ENCODE assay signal across 8 cellular contexts in genomic region chr19:19385900-19386339, GRCh38. TPM values are rescaled to one million over a fixed set of nuclear protein-coding genes. Genes with fewer than 3 reads are reported as not detected.
DNase-seq lines count a peak whose midpoint lies in the region; ATAC-seq and TF ChIP-seq lines count a peak whose summit lies in the region.

No MANE protein-coding gene starts in this region.

- no peaks in the 10 kb centered on the region for H3K36me3 ChIP-seq in HUES64 (ENCODE audit: insufficient read depth, low read length)

- ATAC-seq in left ventricle myocardium superior, result no peak
- ATAC-seq in sciatic nerve, result no peak

- peaks cover 16% of the 10 kb centered on the region; the same call in 1 of the 2 replicates for H3K4me1 ChIP-seq in HUES64 (ENCODE audit: insufficient read depth, low read length)

- H3K27ac Mint-ChIP-seq in activated CD4-positive, alpha-beta memory T cell treated with anti-CD3 and anti-CD28 coated beads, Interleukin-2, amount 10 ng/mL, durations not matched to agents 7 days and 5 days, result peak overlapping the region; percentile 91

- H3K9me3 Mint-ChIP-seq in activated CD4-positive, alpha-beta memory T cell treated with anti-CD3 and anti-CD28 coated beads, Interleukin-2, amount 10 ng/mL, durations not matched to agents 7 days and 5 days, result no peaks in the 10 kb centered on the region

- H3K9me3 ChIP-seq in HUES64 (ENCODE audit: insufficient read depth, low read depth, low read length), result no peaks in the 10 kb centered on the region

- CTCF ChIA-PET in activated CD4-positive, alpha-beta memory T cell treated with anti-CD3 and anti-CD28 coated beads, Interleukin-2, amount 10 ng/mL, durations not matched to agents 7 days and 5 days (lab: Charles Lee), result interaction anchor here (1.1 to 1.2 kb wide), 2 partner anchors 21 to 105 kb away, joined by 6 to 9 read pairs; no protein-coding TSS in a partner anchor

- POLR2A ChIA-PET in activated CD4-positive, alpha-beta memory T cell treated with anti-CD3 and anti-CD28 coated beads, Interleukin-2, amount 10 ng/mL, durations not matched to agents 7 days and 5 days (lab: Charles Lee), result interaction anchor here (0.8 to 2.3 kb wide), 13 partner anchors 9 to 278 kb away, joined by 3 to 15 read pairs (median 4); partner anchors contain the start of genes GATAD2A and NDUFA13

- peak overlapping the region; percentile 87 for H3K4me3 Mint-ChIP-seq in activated CD4-positive, alpha-beta memory T cell treated with anti-CD3 and anti-CD28 coated beads, Interleukin-2, amount 10 ng/mL, durations not matched to agents 7 days and 5 days

- WGBS in HUES64, result under 1% methylated on average over 59 of the region's 59 CpGs

- peak; percentile 83 for DNase-seq in cardiac septum (ENCODE audit: low spot score)
- DNase-seq in left ventricle myocardium superior, result no peak
- peak; percentile 63 for DNase-seq in activated CD4-positive, alpha-beta memory T cell treated with anti-CD3 and anti-CD28 coated beads, Interleukin-2, amount 10 ng/mL, durations not matched to agents 7 days and 5 days
- no peak for DNase-seq in foreskin fibroblast
- peak; percentile 72 for DNase-seq in sciatic nerve (ENCODE audit: low spot score)
- DNase-seq in NCI-H2196 treated with DMSO at 0.1 percent for 48 hours (lab: John Stamatoyannopoulos, UW; ENCODE audit: unreplicated experiment), result no peak
- DNase-seq in NCI-H446 (lab: John Stamatoyannopoulos, UW), result no peak

- peaks cover 14% of the 10 kb centered on the region for H3K36me3 Mint-ChIP-seq in activated CD4-positive, alpha-beta memory T cell treated with anti-CD3 and anti-CD28 coated beads, Interleukin-2, amount 10 ng/mL, durations not matched to agents 7 days and 5 days (ENCODE audit: low read depth)

- no peak for TF ChIP-seq CTCF in foreskin fibroblast (IDR thresholded peaks at IDR 0.05; ENCODE audit: low read depth, low read length)

- H3K27me3 Mint-ChIP-seq in activated CD4-positive, alpha-beta memory T cell treated with anti-CD3 and anti-CD28 coated beads, Interleukin-2, amount 10 ng/mL, durations not matched to agents 7 days and 5 days, result no peaks in the 10 kb centered on the region

- peaks cover 52% of the 10 kb centered on the region for H3K4me1 Mint-ChIP-seq in activated CD4-positive, alpha-beta memory T cell treated with anti-CD3 and anti-CD28 coated beads, Interleukin-2, amount 10 ng/mL, durations not matched to agents 7 days and 5 days

- peak overlapping the region; percentile 67 for H3K4me3 ChIP-seq in HUES64 (ENCODE audit: low read length)
- peak overlapping the region; percentile 77 to 94 for H3K4me3 ChIP-seq in foreskin fibroblast (ENCODE audit: low read depth in 1 of 2, low read length in 2 of 2)

- peak overlapping the region; percentile 93; the same call in 1 of the 2 replicates for H3K27ac ChIP-seq in HUES64 (ENCODE audit: low read depth, low read length)

- intact Hi-C loops in cardiac septum (cut with DNase I) (no loop called here), left ventricle myocardium superior (cut with micrococcal nuclease) (no loop called here), sciatic nerve (cut with DNase I) (no loop called here)

- H3K27me3 ChIP-seq in HUES64 (ENCODE audit: insufficient read depth, low read length), result peaks cover 3% of the 10 kb centered on the region; the same call in 1 of the 2 replicates

- H3K9ac ChIP-seq in HUES64 (ENCODE audit: low read depth, low read length), result peak overlapping the region; percentile 89

RNA-seq across cellular contexts. Expression of gene GATAD2A, which starts 19.6 kb away (rescaled TPM):
- total RNA-seq in cardiac septum (39.9 TPM), left ventricle myocardium superior (29.7 TPM), sciatic nerve (57.7 TPM)
- 75.3 TPM for polyA plus RNA-seq in HUES64 (2013, experiment 1 of 2)
- 75.9 TPM for polyA plus RNA-seq in HUES64 (2013, experiment 2 of 2)
- total RNA-seq in activated CD4-positive, alpha-beta memory T cell treated with anti-CD3 and anti-CD28 coated beads, Interleukin-2, amount 10 ng/mL, durations not matched to agents 7 days and 5 days, result 100 to 1,000 TPM; 109 to 113 TPM

Comparison
In these comparisons a context has a peak if more than half of its experiments do, and no peak if none do; other contexts are left out.
1. DNase-seq: peak in cardiac septum (single experiment), activated CD4-positive, alpha-beta memory T cell treated with anti-CD3 and anti-CD28 coated beads, Interleukin-2, amount 10 ng/mL, durations not matched to agents 7 days and 5 days (single experiment) and sciatic nerve (single experiment); none in left ventricle myocardium superior (single experiment), foreskin fibroblast (0 of 2), NCI-H2196 treated with DMSO at 0.1 percent for 48 hours (single experiment) and NCI-H446 (0 of 2).